1 cellular context compared by ENCODE assay signal in the genomic region with DNA sequence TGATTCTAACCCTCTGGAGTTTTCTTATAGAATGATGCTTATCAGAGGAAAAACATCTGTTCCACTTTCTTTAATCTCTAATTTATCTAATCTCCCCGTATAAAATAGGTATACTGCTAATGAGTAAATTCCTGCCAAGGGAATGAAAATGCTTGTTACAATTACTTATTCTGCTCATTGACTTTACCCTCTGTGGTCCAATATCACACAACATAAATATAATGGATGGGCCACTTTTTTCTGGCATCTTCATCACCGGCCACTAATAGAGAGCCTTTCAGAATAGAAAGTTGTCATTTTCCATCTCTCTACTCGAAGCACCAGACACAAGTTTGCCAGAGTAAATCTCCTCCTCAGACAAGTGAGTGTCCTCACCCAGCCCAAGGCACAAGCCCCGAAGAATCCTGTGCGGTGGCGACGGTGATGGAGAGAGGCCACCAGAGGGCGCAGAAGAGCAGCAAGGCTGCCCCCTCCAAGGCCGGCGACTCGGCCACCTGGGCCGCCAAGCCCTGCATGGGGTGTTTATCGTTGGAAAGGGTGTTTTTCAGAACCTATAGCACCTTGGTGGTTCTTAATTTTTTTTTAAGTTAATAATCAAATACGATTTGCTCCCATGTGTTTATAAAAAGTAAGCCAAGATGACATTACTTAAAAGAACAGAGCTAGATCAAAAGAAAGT.
A peak's percentile ranks its signal among the peaks of the same experiment; 100 is the strongest.
TF ChIP-seq lines count a peak whose summit lies in the region.

No MANE protein-coding gene starts in this region.

TF ChIP-seq in HepG2, 621 proteins besides CTCF, POLR2A, EP300 and RAD21 (continued from another document and continues in another):
- TF ChIP-seq, protein P1, sequence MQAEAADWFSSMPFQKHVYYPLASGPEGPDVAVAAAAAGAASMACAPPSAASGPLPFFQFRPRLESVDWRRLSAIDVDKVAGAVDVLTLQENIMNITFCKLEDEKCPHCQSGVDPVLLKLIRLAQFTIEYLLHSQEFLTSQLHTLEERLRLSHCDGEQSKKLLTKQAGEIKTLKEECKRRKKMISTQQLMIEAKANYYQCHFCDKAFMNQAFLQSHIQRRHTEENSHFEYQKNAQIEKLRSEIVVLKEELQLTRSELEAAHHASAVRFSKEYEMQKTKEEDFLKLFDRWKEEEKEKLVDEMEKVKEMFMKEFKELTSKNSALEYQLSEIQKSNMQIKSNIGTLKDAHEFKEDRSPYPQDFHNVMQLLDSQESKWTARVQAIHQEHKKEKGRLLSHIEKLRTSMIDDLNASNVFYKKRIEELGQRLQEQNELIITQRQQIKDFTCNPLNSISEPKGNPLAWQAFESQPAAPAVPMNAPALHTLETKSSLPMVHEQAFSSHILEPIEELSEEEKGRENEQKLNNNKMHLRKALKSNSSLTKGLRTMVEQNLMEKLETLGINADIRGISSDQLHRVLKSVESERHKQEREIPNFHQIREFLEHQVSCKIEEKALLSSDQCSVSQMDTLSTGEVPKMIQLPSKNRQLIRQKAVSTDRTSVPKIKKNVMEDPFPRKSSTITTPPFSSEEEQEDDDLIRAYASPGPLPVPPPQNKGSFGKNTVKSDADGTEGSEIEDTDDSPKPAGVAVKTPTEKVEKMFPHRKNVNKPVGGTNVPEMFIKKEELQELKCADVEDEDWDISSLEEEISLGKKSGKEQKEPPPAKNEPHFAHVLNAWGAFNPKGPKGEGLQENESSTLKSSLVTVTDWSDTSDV (CRISPR knock-in tag; IDR thresholded peaks at IDR 0.05) = no peak
- TF ChIP-seq ERF (CRISPR knock-in tag; IDR thresholded peaks at IDR 0.05) = 0 out of 2 replicates have a peak, but pooled peaks have one; percentile 38
- TF ChIP-seq, protein P2, sequence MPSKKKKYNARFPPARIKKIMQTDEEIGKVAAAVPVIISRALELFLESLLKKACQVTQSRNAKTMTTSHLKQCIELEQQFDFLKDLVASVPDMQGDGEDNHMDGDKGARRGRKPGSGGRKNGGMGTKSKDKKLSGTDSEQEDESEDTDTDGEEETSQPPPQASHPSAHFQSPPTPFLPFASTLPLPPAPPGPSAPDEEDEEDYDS (CRISPR knock-in tag; IDR thresholded peaks at IDR 0.05) = no peak; the same call in 1 of the 2 replicates
- TF ChIP-seq ZNF670 (CRISPR knock-in tag; IDR thresholded peaks at IDR 0.05; ENCODE audit: borderline replicate concordance) = no peak
- TF ChIP-seq, protein P3, sequence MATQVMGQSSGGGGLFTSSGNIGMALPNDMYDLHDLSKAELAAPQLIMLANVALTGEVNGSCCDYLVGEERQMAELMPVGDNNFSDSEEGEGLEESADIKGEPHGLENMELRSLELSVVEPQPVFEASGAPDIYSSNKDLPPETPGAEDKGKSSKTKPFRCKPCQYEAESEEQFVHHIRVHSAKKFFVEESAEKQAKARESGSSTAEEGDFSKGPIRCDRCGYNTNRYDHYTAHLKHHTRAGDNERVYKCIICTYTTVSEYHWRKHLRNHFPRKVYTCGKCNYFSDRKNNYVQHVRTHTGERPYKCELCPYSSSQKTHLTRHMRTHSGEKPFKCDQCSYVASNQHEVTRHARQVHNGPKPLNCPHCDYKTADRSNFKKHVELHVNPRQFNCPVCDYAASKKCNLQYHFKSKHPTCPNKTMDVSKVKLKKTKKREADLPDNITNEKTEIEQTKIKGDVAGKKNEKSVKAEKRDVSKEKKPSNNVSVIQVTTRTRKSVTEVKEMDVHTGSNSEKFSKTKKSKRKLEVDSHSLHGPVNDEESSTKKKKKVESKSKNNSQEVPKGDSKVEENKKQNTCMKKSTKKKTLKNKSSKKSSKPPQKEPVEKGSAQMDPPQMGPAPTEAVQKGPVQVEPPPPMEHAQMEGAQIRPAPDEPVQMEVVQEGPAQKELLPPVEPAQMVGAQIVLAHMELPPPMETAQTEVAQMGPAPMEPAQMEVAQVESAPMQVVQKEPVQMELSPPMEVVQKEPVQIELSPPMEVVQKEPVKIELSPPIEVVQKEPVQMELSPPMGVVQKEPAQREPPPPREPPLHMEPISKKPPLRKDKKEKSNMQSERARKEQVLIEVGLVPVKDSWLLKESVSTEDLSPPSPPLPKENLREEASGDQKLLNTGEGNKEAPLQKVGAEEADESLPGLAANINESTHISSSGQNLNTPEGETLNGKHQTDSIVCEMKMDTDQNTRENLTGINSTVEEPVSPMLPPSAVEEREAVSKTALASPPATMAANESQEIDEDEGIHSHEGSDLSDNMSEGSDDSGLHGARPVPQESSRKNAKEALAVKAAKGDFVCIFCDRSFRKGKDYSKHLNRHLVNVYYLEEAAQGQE (IDR thresholded peaks at IDR 0.05; ENCODE audit: borderline replicate concordance in 1 of 2, low read depth in 1 of 2, low read length in 2 of 2) = no peak
- TF ChIP-seq ZNF260 (CRISPR knock-in tag; IDR thresholded peaks at IDR 0.05; ENCODE audit: borderline replicate concordance, low read depth) = no peak
- no peak for TF ChIP-seq ZNF460 (CRISPR knock-in tag; IDR thresholded peaks at IDR 0.05; ENCODE audit: borderline replicate concordance)
- no peak for TF ChIP-seq ZBTB8A (CRISPR knock-in tag; IDR thresholded peaks at IDR 0.05; ENCODE audit: borderline replicate concordance, low read depth)
- TF ChIP-seq KLF15 (CRISPR knock-in tag; IDR thresholded peaks at IDR 0.05; ENCODE audit: borderline replicate concordance) = no peak
- TF ChIP-seq ZNF709 (CRISPR knock-in tag; IDR thresholded peaks at IDR 0.05) = no peak
- no peak for TF ChIP-seq ARNT (IDR thresholded peaks at IDR 0.05)
- TF ChIP-seq, protein P4, sequence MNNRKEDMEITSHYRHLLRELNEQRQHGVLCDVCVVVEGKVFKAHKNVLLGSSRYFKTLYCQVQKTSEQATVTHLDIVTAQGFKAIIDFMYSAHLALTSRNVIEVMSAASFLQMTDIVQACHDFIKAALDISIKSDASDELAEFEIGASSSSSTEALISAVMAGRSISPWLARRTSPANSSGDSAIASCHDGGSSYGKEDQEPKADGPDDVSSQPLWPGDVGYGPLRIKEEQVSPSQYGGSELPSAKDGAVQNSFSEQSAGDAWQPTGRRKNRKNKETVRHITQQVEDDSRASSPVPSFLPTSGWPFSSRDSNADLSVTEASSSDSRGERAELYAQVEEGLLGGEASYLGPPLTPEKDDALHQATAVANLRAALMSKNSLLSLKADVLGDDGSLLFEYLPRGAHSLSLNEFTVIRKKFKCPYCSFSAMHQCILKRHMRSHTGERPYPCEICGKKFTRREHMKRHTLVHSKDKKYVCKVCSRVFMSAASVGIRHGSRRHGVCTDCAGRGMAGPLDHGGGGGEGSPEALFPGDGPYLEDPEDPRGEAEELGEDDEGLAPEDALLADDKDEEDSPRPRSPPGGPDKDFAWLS (CRISPR knock-in tag; IDR thresholded peaks at IDR 0.05; ENCODE audit: borderline replicate concordance) = no peak
- TF ChIP-seq MAZ (IDR thresholded peaks at IDR 0.05; ENCODE audit: borderline replicate concordance, low read depth, low read length) = no peak
- 0 out of 2 replicates have a peak, but pooled peaks have one; percentile 28 for TF ChIP-seq MAZ (CRISPR knock-in tag; IDR thresholded peaks at IDR 0.05; ENCODE audit: low read depth)
- no peak for TF ChIP-seq ZNF317 (CRISPR knock-in tag; IDR thresholded peaks at IDR 0.05)
- TF ChIP-seq, protein P5, sequence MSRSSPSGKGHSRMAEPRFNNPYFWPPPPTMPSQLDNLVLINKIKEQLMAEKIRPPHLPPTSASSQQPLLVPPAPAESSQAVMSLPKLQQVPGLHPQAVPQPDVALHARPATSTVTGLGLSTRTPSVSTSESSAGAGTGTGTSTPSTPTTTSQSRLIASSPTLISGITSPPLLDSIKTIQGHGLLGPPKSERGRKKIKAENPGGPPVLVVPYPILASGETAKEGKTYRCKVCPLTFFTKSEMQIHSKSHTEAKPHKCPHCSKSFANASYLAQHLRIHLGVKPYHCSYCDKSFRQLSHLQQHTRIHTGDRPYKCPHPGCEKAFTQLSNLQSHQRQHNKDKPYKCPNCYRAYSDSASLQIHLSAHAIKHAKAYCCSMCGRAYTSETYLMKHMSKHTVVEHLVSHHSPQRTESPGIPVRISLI (CRISPR knock-in tag; IDR thresholded peaks at IDR 0.05; ENCODE audit: borderline replicate concordance) = no peak
- TF ChIP-seq CREB1 (IDR thresholded peaks at IDR 0.05) = no peak
- no peak for TF ChIP-seq CREB1 (CRISPR knock-in tag; IDR thresholded peaks at IDR 0.05)
- TF ChIP-seq, protein P6, sequence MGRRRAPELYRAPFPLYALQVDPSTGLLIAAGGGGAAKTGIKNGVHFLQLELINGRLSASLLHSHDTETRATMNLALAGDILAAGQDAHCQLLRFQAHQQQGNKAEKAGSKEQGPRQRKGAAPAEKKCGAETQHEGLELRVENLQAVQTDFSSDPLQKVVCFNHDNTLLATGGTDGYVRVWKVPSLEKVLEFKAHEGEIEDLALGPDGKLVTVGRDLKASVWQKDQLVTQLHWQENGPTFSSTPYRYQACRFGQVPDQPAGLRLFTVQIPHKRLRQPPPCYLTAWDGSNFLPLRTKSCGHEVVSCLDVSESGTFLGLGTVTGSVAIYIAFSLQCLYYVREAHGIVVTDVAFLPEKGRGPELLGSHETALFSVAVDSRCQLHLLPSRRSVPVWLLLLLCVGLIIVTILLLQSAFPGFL (CRISPR knock-in tag; IDR thresholded peaks at IDR 0.05) = no peak
- TF ChIP-seq ZNF17 (CRISPR knock-in tag; IDR thresholded peaks at IDR 0.05) = no peak
- TF ChIP-seq, protein P7, sequence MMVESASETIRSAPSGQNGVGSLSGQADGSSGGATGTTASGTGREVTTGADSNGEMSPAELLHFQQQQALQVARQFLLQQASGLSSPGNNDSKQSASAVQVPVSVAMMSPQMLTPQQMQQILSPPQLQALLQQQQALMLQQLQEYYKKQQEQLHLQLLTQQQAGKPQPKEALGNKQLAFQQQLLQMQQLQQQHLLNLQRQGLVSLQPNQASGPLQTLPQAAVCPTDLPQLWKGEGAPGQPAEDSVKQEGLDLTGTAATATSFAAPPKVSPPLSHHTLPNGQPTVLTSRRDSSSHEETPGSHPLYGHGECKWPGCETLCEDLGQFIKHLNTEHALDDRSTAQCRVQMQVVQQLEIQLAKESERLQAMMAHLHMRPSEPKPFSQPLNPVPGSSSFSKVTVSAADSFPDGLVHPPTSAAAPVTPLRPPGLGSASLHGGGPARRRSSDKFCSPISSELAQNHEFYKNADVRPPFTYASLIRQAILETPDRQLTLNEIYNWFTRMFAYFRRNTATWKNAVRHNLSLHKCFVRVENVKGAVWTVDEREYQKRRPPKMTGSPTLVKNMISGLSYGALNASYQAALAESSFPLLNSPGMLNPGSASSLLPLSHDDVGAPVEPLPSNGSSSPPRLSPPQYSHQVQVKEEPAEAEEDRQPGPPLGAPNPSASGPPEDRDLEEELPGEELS (CRISPR knock-in tag; IDR thresholded peaks at IDR 0.05) = no peak
- TF ChIP-seq SPEN (CRISPR knock-in tag; IDR thresholded peaks at IDR 0.05; ENCODE audit: low read depth) = no peak
- no peak for TF ChIP-seq REL (CRISPR knock-in tag; conservative IDR thresholded peaks at IDR 0.05)
- TF ChIP-seq ZSCAN30 (CRISPR knock-in tag; IDR thresholded peaks at IDR 0.05) = no peak
- TF ChIP-seq SMAD3 (CRISPR knock-in tag; IDR thresholded peaks at IDR 0.05) = 0 out of 2 replicates have a peak, but pooled peaks have one; percentile 31
- no peak for TF ChIP-seq NCOA2 (CRISPR knock-in tag; IDR thresholded peaks at IDR 0.05)
- TF ChIP-seq, protein P8, sequence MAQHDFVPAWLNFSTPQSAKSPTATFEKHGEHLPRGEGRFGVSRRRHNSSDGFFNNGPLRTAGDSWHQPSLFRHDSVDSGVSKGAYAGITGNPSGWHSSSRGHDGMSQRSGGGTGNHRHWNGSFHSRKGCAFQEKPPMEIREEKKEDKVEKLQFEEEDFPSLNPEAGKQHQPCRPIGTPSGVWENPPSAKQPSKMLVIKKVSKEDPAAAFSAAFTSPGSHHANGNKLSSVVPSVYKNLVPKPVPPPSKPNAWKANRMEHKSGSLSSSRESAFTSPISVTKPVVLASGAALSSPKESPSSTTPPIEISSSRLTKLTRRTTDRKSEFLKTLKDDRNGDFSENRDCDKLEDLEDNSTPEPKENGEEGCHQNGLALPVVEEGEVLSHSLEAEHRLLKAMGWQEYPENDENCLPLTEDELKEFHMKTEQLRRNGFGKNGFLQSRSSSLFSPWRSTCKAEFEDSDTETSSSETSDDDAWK (CRISPR knock-in tag; IDR thresholded peaks at IDR 0.05) = no peak
- no peak for TF ChIP-seq PAF1 (CRISPR knock-in tag; IDR thresholded peaks at IDR 0.05)
- TF ChIP-seq ZNF558 (CRISPR knock-in tag; IDR thresholded peaks at IDR 0.05; ENCODE audit: borderline replicate concordance) = no peak
- TF ChIP-seq CBX1 (IDR thresholded peaks at IDR 0.05; ENCODE audit: low read depth) = no peak
- TF ChIP-seq, protein P9, sequence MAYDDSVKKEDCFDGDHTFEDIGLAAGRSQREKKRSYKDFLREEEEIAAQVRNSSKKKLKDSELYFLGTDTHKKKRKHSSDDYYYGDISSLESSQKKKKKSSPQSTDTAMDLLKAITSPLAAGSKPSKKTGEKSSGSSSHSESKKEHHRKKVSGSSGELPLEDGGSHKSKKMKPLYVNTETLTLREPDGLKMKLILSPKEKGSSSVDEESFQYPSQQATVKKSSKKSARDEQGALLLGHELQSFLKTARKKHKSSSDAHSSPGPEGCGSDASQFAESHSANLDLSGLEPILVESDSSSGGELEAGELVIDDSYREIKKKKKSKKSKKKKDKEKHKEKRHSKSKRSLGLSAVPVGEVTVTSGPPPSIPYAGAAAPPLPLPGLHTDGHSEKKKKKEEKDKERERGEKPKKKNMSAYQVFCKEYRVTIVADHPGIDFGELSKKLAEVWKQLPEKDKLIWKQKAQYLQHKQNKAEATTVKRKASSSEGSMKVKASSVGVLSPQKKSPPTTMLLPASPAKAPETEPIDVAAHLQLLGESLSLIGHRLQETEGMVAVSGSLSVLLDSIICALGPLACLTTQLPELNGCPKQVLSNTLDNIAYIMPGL (CRISPR knock-in tag; IDR thresholded peaks at IDR 0.05; ENCODE audit: borderline replicate concordance in 1 of 2, low read depth in 1 of 2) = peak; percentile 74 to 91
- no peak for TF ChIP-seq ZNF33A (CRISPR knock-in tag; IDR thresholded peaks at IDR 0.05; ENCODE audit: borderline replicate concordance)
- TF ChIP-seq FOXP1 (IDR thresholded peaks at IDR 0.05) = no peak
- no peak for TF ChIP-seq FOXP1 (CRISPR knock-in tag; IDR thresholded peaks at IDR 0.05)
- TF ChIP-seq MEF2D (CRISPR knock-in tag; IDR thresholded peaks at IDR 0.05) = no peak
- TF ChIP-seq DPF2 (CRISPR knock-in tag; IDR thresholded peaks at IDR 0.05; ENCODE audit: borderline replicate concordance, low read depth) = no peak
- TF ChIP-seq TCF7L2 (IDR thresholded peaks at IDR 0.05; ENCODE audit: low read depth, low read length) = no peak
- no peak for TF ChIP-seq ZNF780A (CRISPR knock-in tag; IDR thresholded peaks at IDR 0.05)
- no peak for TF ChIP-seq GABPA (IDR thresholded peaks at IDR 0.05; ENCODE audit: low read depth, low read length)
- TF ChIP-seq GABPA (CRISPR knock-in tag; IDR thresholded peaks at IDR 0.05; ENCODE audit: low read depth) = no peak
- TF ChIP-seq ZNF777 (CRISPR knock-in tag; IDR thresholded peaks at IDR 0.05) = no peak
- no peak for TF ChIP-seq SIN3B (IDR thresholded peaks at IDR 0.05; ENCODE audit: low read length)
- no peak for TF ChIP-seq ZNF792 (CRISPR knock-in tag; IDR thresholded peaks at IDR 0.05)
- no peak for TF ChIP-seq ZNF383 (CRISPR knock-in tag; IDR thresholded peaks at IDR 0.05; ENCODE audit: borderline replicate concordance)
- TF ChIP-seq ZNF484 (CRISPR knock-in tag; IDR thresholded peaks at IDR 0.05; ENCODE audit: borderline replicate concordance, low read depth) = no peak
- no peak for TF ChIP-seq FLYWCH1 (CRISPR knock-in tag; IDR thresholded peaks at IDR 0.05)
- no peak for TF ChIP-seq ESRRA (CRISPR knock-in tag; IDR thresholded peaks at IDR 0.05; ENCODE audit: low read depth)
- TF ChIP-seq ARNT2 (CRISPR knock-in tag; IDR thresholded peaks at IDR 0.05; ENCODE audit: low read depth) = no peak
- 0 out of 2 replicates have a peak, but pooled peaks have one; percentile 31 for TF ChIP-seq KDM4B (CRISPR knock-in tag; IDR thresholded peaks at IDR 0.05)
